Comparison of ENCODE assay signal across 8 cellular contexts in genomic region chr4:73410916-73411730, GRCh38. TPM values are rescaled to one million over a fixed set of nuclear protein-coding genes. Genes with fewer than 3 reads are reported as not detected.
"Had no signal": no experiment of that assay in that cellular context is flagged by ENCODE, and none has a peak within 500 bp of the region (broad histone marks: within the 10 kb centered on the region; RNA-seq: fewer than 3 reads in every experiment).

No MANE protein-coding gene starts in this region.

- H3K27ac ChIP-seq: GM23248 had no signal

- H3K9ac ChIP-seq: GM23248 had no signal

- DNase-seq: GM23248, GOT3, H7, HCEC 1CT, KG1 had no signal

- H3K4me3 ChIP-seq: GM23248 had no signal

RNA-seq across cellular contexts. Expression of gene ALB, which starts 7.0 kb away (rescaled TPM):
- total RNA-seq: GM23248, H4, HT-29 had no signal
- polyA plus RNA-seq: GM23248, IgD-negative memory B cell had no signal

RNA-seq across cellular contexts. Expression of gene AFP, which starts 24.9 kb away (rescaled TPM):
- total RNA-seq: GM23248, HT-29 had no signal
- polyA plus RNA-seq: IgD-negative memory B cell had no signal
